32 cellular contexts compared by ENCODE assay signal in the genomic region with DNA sequence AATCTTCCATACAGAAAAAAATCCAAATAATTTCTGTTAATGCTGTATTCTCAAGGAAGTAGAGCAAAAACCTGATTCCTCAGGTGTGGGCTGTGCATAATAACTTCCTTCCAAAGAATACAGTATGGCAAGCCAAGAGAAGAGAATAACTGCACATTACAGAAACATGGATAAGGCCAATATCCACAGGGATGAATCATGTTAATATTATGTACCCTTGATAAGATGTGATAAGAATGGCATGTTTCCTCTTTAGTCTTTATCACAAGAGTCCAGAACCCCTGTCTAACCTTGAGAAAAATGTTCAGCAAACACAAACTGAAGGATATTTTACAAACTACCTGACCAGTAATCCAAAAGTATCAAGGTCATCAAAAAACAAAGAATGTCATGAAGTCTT.
"Had no signal": no experiment of that assay in that cellular context is flagged by ENCODE, and none has a peak within 500 bp of the region (broad histone marks: within the 10 kb centered on the region; RNA-seq: fewer than 3 reads in every experiment).

No MANE protein-coding gene starts in this region.

- H3K36me3 Mint-ChIP-seq: activated CD4-positive, alpha-beta memory T cell treated with anti-CD3 and anti-CD28 coated beads for 36 hours; activated CD8-positive, alpha-beta memory T cell treated with anti-CD3 and anti-CD28 coated beads, Interleukin-2, amount 10 ng/mL, durations not matched to agents 7 days and 5 days; activated naive CD8-positive, alpha-beta T cell had no signal

- H2AFZ ChIP-seq: hepatocyte had no signal

- H3K4me1 ChIP-seq: adrenal gland, ascending aorta, breast epithelium, colonic mucosa, gastroesophageal sphincter, heart right ventricle had no signal

- ATAC-seq: activated CD4-positive, alpha-beta T cell treated with anti-CD3 and anti-CD28 coated beads for 36 hours; activated CD8-positive, alpha-beta memory T cell treated with anti-CD3 and anti-CD28 coated beads, Interleukin-2, amount 10 ng/mL, durations not matched to agents 7 days and 5 days; activated CD8-positive, alpha-beta T cell treated with anti-CD3 and anti-CD28 coated beads, Interleukin-2, amount 10 ng/mL, durations not matched to agents 7 days and 5 days; activated T-cell treated with anti-CD3 and anti-CD28 coated beads, Interleukin-2, amount 50 U/mL, for 72 hours; esophagus mucosa; gastroesophageal sphincter; heart right ventricle; T-helper 17 cell had no signal

- H3K27me3 ChIP-seq: adrenal gland, ascending aorta, breast epithelium, cardiac muscle cell, colonic mucosa, gastroesophageal sphincter, hepatocyte had no signal

- H3K27me3 Mint-ChIP-seq: activated CD4-positive, alpha-beta memory T cell treated with anti-CD3 and anti-CD28 coated beads for 36 hours; activated CD4-positive, alpha-beta T cell treated with anti-CD3 and anti-CD28 coated beads for 36 hours; activated CD4-positive, alpha-beta T cell treated with anti-CD3 and anti-CD28 coated beads, Interleukin-2, amount 10 ng/mL, durations not matched to agents 24 days and 14 days; activated CD8-positive, alpha-beta memory T cell treated with anti-CD3 and anti-CD28 coated beads, Interleukin-2, amount 10 ng/mL, durations not matched to agents 7 days and 5 days; activated naive CD8-positive, alpha-beta T cell; T-helper 17 cell had no signal

- H3K27ac ChIP-seq: adrenal gland, ascending aorta, breast epithelium, cardiac muscle cell, colonic mucosa, gastroesophageal sphincter, heart right ventricle, hepatocyte had no signal

- H3K36me3 ChIP-seq: adrenal gland, ascending aorta, breast epithelium, cardiac muscle cell, colonic mucosa, gastroesophageal sphincter, heart right ventricle had no signal

- H3K4me3 Mint-ChIP-seq: activated CD4-positive, alpha-beta memory T cell treated with anti-CD3 and anti-CD28 coated beads for 36 hours; activated CD4-positive, alpha-beta T cell treated with anti-CD3 and anti-CD28 coated beads for 36 hours; activated CD4-positive, alpha-beta T cell treated with anti-CD3 and anti-CD28 coated beads, Interleukin-2, amount 10 ng/mL, durations not matched to agents 24 days and 14 days; activated CD8-positive, alpha-beta memory T cell treated with anti-CD3 and anti-CD28 coated beads, Interleukin-2, amount 10 ng/mL, durations not matched to agents 7 days and 5 days; activated CD8-positive, alpha-beta T cell treated with anti-CD3 and anti-CD28 coated beads, Interleukin-2, amount 10 ng/mL, durations not matched to agents 7 days and 5 days; activated naive CD8-positive, alpha-beta T cell; activated T-cell treated with anti-CD3 and anti-CD28 coated beads, Interleukin-2, amount 50 U/mL, for 72 hours; T-helper 17 cell; T-helper 2 cell treated with Interferon-gamma antibody and Interleukin-4, amounts not matched to agents 5 μg/mL and 100 μg/mL, for 36 hours had no signal

- DNase-seq: activated CD4-positive, alpha-beta memory T cell treated with anti-CD3 and anti-CD28 coated beads for 36 hours; activated CD4-positive, alpha-beta T cell treated with anti-CD3 and anti-CD28 coated beads for 36 hours; activated CD4-positive, alpha-beta T cell treated with anti-CD3 and anti-CD28 coated beads, Interleukin-2, amount 10 ng/mL, durations not matched to agents 24 days and 14 days; activated CD4-positive, CD25-positive, alpha-beta regulatory T cell; activated CD4-positive, CD25-positive, alpha-beta regulatory T cell treated with anti-CD3 and anti-CD28 coated beads, Interleukin-2, amount 50 U/mL, for 72 hours; activated CD8-positive, alpha-beta memory T cell treated with anti-CD3 and anti-CD28 coated beads, Interleukin-2, amount 10 ng/mL, durations not matched to agents 7 days and 5 days; activated CD8-positive, alpha-beta memory T cell treated with anti-CD3 and anti-CD28 coated beads, Interleukin-2, amount 50 U/mL, for 4 hours; activated CD8-positive, alpha-beta T cell treated with anti-CD3 and anti-CD28 coated beads, Interleukin-2, amount 10 ng/mL, durations not matched to agents 7 days and 5 days; activated effector memory CD4-positive, alpha-beta T cell treated with Interleukin-2 at 50 U/mL for 16 hours; activated gamma-delta T cell treated with Interleukin-2 at 50 U/mL for 16 hours; activated naive CD4-positive, alpha-beta T cell treated with anti-CD3 and anti-CD28 coated beads, Interleukin-2, amount 50 U/mL, for 16 hours; activated naive CD4-positive, alpha-beta T cell treated with Interleukin-2 at 50 U/mL for 16 hours; activated T-cell treated with anti-CD3 and anti-CD28 coated beads, Interleukin-2, amount 50 U/mL, for 1 hour; activated T-cell treated with anti-CD3 and anti-CD28 coated beads, Interleukin-2, amount 50 U/mL, for 72 hours; adrenal gland; central memory CD4-positive, alpha-beta T cell; cerebellar nuclear complex; colonic mucosa; effector CD8-positive, alpha-beta T cell; foreskin melanocyte; heart right ventricle; T-helper 1 cell; T-helper 17 cell; T1000 had no signal

- H3K9me3 Mint-ChIP-seq: activated CD4-positive, alpha-beta T cell treated with anti-CD3 and anti-CD28 coated beads, Interleukin-2, amount 10 ng/mL, durations not matched to agents 24 days and 14 days had no signal

- H3K79me2 ChIP-seq: hepatocyte had no signal

- H3K4me2 ChIP-seq: hepatocyte had no signal

- H3K4me1 Mint-ChIP-seq: activated CD4-positive, alpha-beta T cell treated with anti-CD3 and anti-CD28 coated beads for 36 hours; activated CD4-positive, alpha-beta T cell treated with anti-CD3 and anti-CD28 coated beads, Interleukin-2, amount 10 ng/mL, durations not matched to agents 24 days and 14 days; activated CD8-positive, alpha-beta memory T cell treated with anti-CD3 and anti-CD28 coated beads, Interleukin-2, amount 10 ng/mL, durations not matched to agents 7 days and 5 days; T-helper 17 cell had no signal

- H3K27ac Mint-ChIP-seq: activated CD4-positive, alpha-beta memory T cell treated with anti-CD3 and anti-CD28 coated beads for 36 hours; activated CD4-positive, alpha-beta T cell treated with anti-CD3 and anti-CD28 coated beads for 36 hours; activated CD4-positive, alpha-beta T cell treated with anti-CD3 and anti-CD28 coated beads, Interleukin-2, amount 10 ng/mL, durations not matched to agents 24 days and 14 days; activated CD8-positive, alpha-beta memory T cell treated with anti-CD3 and anti-CD28 coated beads, Interleukin-2, amount 10 ng/mL, durations not matched to agents 7 days and 5 days; activated CD8-positive, alpha-beta T cell treated with anti-CD3 and anti-CD28 coated beads, Interleukin-2, amount 10 ng/mL, durations not matched to agents 7 days and 5 days; activated naive CD8-positive, alpha-beta T cell; activated T-cell treated with anti-CD3 and anti-CD28 coated beads, Interleukin-2, amount 50 U/mL, for 72 hours; T-helper 17 cell; T-helper 2 cell treated with Interferon-gamma antibody and Interleukin-4, amounts not matched to agents 5 μg/mL and 100 μg/mL, for 36 hours had no signal

- H3K9me3 ChIP-seq: adrenal gland, ascending aorta, breast epithelium, colonic mucosa, gastroesophageal sphincter had no signal

- H3K4me3 ChIP-seq: adrenal gland, ascending aorta, breast epithelium, cardiac muscle cell, colonic mucosa, gastroesophageal sphincter, heart right ventricle, hepatocyte had no signal
